In genomic region chr4:182519528-182519927, GRCh38 we compare ENCODE assay signal across 18 cellular contexts.
"Had no signal": no experiment of that assay in that cellular context is flagged by ENCODE, and none has a peak within 500 bp of the region (broad histone marks: within the 10 kb centered on the region; RNA-seq: fewer than 3 reads in every experiment).

No MANE protein-coding gene starts in this region.

- H3K4me1 ChIP-seq: SJSA1 had no signal

- H3K36me3 Mint-ChIP-seq: T-cell had no signal

- H3K4me3 ChIP-seq: SJSA1, SK-N-MC had no signal

- ATAC-seq: T-cell had no signal

- H3K27ac Mint-ChIP-seq: T-cell had no signal

- H3K4me3 Mint-ChIP-seq: T-cell had no signal

- H3K36me3 ChIP-seq: SJSA1 had no signal

- H3K9me3 ChIP-seq: SJSA1 had no signal

- DNase-seq: KBM-7, MM.1S, NCI-H1092 treated with DMSO at 0.1 percent for 48 hours, NCI-H1436, NCI-H187, NCI-H2029, NCI-H2081 treated with DMSO at 0.1 percent for 48 hours, NCI-H2227 treated with DMSO at 0.1 percent for 48 hours, NCI-H524, NCI-H526 treated with DMSO at 0.1 percent for 48 hours, NCI-H774, Right ventricle myocardium superior, RPMI8226, SIG-M5, SW 1271, T-cell had no signal

- H3K27me3 ChIP-seq: SJSA1 had no signal

- H3K4me1 Mint-ChIP-seq: T-cell had no signal

- H3K27ac ChIP-seq: SJSA1, SK-N-MC had no signal
